ENCODE assay signal across 1 cellular context in the genomic region with DNA sequence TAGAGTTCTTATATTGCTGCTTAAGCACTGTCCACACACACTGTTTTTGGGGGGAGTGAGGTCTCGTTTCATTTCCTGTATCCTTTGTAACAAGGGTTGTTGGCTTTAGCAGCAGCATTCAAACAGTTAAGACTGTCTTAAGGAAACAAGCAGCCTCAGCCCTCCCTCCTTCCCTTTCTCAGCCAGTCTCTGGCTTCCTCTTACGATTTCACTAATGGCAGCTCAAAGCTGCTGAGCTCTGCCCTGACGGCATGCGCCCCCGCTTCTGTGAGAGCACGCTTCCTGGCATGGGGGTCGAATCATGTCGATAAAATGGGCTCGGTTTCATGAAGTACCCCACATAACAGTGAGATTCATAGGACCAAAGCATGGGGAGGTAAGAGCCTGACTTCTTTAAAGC.
TF ChIP-seq lines count a peak whose summit lies in the region.

No MANE protein-coding gene starts in this region.

TF ChIP-seq in GM12878, 131 proteins besides CTCF, POLR2A, EP300 and RAD21 (continued from another document and continues in another):
- TF ChIP-seq, protein P1, sequence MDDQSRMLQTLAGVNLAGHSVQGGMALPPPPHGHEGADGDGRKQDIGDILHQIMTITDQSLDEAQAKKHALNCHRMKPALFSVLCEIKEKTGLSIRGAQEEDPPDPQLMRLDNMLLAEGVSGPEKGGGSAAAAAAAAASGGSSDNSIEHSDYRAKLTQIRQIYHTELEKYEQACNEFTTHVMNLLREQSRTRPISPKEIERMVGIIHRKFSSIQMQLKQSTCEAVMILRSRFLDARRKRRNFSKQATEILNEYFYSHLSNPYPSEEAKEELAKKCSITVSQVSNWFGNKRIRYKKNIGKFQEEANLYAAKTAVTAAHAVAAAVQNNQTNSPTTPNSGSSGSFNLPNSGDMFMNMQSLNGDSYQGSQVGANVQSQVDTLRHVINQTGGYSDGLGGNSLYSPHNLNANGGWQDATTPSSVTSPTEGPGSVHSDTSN (IDR thresholded peaks at IDR 0.05; ENCODE audit: insufficient replicate concordance, low read depth, low read length) = no peak
- TF ChIP-seq SMC3 (IDR thresholded peaks at IDR 0.05; ENCODE audit: borderline replicate concordance, low read length) = no peak
- TF ChIP-seq, protein P2, sequence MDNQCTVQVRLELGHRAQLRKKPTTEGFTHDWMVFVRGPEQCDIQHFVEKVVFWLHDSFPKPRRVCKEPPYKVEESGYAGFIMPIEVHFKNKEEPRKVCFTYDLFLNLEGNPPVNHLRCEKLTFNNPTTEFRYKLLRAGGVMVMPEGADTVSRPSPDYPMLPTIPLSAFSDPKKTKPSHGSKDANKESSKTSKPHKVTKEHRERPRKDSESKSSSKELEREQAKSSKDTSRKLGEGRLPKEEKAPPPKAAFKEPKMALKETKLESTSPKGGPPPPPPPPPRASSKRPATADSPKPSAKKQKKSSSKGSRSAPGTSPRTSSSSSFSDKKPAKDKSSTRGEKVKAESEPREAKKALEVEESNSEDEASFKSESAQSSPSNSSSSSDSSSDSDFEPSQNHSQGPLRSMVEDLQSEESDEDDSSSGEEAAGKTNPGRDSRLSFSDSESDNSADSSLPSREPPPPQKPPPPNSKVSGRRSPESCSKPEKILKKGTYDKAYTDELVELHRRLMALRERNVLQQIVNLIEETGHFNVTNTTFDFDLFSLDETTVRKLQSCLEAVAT (IDR thresholded peaks at IDR 0.05) = peak; percentile 75; the same call in 1 of the 2 replicates
- TF ChIP-seq, protein P3, sequence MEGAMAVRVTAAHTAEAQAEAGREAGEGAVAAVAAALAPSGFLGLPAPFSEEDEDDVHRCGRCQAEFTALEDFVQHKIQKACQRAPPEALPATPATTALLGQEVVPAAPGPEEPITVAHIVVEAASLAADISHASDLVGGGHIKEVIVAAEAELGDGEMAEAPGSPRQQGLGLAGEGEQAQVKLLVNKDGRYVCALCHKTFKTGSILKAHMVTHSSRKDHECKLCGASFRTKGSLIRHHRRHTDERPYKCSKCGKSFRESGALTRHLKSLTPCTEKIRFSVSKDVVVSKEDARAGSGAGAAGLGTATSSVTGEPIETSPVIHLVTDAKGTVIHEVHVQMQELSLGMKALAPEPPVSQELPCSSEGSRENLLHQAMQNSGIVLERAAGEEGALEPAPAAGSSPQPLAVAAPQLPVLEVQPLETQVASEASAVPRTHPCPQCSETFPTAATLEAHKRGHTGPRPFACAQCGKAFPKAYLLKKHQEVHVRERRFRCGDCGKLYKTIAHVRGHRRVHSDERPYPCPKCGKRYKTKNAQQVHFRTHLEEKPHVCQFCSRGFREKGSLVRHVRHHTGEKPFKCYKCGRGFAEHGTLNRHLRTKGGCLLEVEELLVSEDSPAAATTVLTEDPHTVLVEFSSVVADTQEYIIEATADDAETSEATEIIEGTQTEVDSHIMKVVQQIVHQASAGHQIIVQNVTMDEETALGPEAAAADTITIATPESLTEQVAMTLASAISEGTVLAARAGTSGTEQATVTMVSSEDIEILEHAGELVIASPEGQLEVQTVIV (IDR thresholded peaks at IDR 0.05; ENCODE audit: borderline replicate concordance, partially characterized antibody) = no peak
- peak; percentile 68 for TF ChIP-seq IKZF1 (conservative IDR thresholded peaks at IDR 0.05)
- TF ChIP-seq ESRRA (IDR thresholded peaks at IDR 0.05; ENCODE audit: low read length) = no peak
- TF ChIP-seq, protein P4, sequence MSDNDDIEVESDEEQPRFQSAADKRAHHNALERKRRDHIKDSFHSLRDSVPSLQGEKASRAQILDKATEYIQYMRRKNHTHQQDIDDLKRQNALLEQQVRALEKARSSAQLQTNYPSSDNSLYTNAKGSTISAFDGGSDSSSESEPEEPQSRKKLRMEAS (IDR thresholded peaks at IDR 0.05; ENCODE audit: low read depth, low read length) = peak; percentile 65; the same call in 1 of the 2 replicates
- 0 out of 2 replicates have a peak, but pooled peaks have one; percentile 47 for TF ChIP-seq SMAD5 (IDR thresholded peaks at IDR 0.05; ENCODE audit: low read depth)
- no peak; the same call in 1 of the 2 replicates for TF ChIP-seq PML (IDR thresholded peaks at IDR 0.05; ENCODE audit: low read length)
- no peak for TF ChIP-seq SIX5 (IDR thresholded peaks at IDR 0.05; ENCODE audit: low read depth, low read length, severe bottlenecking)
- no peak for TF ChIP-seq MTA3 (IDR thresholded peaks at IDR 0.05; ENCODE audit: borderline replicate concordance, low read length)
- TF ChIP-seq KDM1A (IDR thresholded peaks at IDR 0.05; ENCODE audit: borderline replicate concordance) = no peak
- no peak for TF ChIP-seq ZNF384 (IDR thresholded peaks at IDR 0.05; ENCODE audit: borderline replicate concordance, low read depth, low read length)
- TF ChIP-seq EGR1 (IDR thresholded peaks at IDR 0.05; ENCODE audit: borderline replicate concordance in 1 of 2, low read depth in 2 of 2, low read length in 2 of 2) = peak in 1 of 2 experiments; percentile 78; a peak in 2 of 3 replicates
- TF ChIP-seq, protein P5, sequence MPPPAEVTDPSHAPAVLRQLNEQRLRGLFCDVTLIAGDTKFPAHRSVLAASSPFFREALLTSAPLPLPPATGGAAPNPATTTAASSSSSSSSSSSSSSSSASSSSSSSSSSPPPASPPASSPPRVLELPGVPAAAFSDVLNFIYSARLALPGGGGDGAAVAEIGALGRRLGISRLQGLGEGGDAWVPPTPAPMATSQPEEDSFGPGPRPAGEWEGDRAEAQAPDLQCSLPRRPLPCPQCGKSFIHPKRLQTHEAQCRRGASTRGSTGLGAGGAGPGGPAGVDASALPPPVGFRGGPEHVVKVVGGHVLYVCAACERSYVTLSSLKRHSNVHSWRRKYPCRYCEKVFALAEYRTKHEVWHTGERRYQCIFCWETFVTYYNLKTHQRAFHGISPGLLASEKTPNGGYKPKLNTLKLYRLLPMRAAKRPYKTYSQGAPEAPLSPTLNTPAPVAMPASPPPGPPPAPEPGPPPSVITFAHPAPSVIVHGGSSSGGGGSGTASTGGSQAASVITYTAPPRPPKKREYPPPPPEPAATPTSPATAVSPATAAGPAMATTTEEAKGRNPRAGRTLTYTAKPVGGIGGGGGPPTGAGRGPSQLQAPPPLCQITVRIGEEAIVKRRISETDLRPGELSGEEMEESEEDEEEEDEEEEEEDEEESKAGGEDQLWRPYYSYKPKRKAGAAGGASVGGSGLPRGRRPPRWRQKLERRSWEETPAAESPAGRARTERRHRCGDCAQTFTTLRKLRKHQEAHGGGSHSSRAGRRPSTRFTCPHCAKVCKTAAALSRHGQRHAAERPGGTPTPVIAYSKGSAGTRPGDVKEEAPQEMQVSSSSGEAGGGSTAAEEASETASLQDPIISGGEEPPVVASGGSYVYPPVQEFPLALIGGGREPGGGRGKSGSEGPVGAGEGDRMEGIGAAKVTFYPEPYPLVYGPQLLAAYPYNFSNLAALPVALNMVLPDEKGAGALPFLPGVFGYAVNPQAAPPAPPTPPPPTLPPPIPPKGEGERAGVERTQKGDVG (CRISPR knock-in tag; IDR thresholded peaks at IDR 0.05) = no peak
- no peak for TF ChIP-seq MEF2A (IDR thresholded peaks at IDR 0.05; ENCODE audit: insufficient read depth, low read depth, low read length)
- no peak for TF ChIP-seq NRF1 (conservative IDR thresholded peaks at IDR 0.05; ENCODE audit: low read depth, low read length)
- TF ChIP-seq WRNIP1 (IDR thresholded peaks at IDR 0.05; ENCODE audit: borderline replicate concordance, low read depth, low read length) = no peak
- no peak for TF ChIP-seq PAX8 (IDR thresholded peaks at IDR 0.05)
- TF ChIP-seq MYC (IDR thresholded peaks at IDR 0.05; ENCODE audit: insufficient read depth, insufficient read length, insufficient replicate concordance, low read length, severe bottlenecking) = no peak
- TF ChIP-seq, protein P6, sequence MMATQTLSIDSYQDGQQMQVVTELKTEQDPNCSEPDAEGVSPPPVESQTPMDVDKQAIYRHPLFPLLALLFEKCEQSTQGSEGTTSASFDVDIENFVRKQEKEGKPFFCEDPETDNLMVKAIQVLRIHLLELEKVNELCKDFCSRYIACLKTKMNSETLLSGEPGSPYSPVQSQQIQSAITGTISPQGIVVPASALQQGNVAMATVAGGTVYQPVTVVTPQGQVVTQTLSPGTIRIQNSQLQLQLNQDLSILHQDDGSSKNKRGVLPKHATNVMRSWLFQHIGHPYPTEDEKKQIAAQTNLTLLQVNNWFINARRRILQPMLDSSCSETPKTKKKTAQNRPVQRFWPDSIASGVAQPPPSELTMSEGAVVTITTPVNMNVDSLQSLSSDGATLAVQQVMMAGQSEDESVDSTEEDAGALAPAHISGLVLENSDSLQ (IDR thresholded peaks at IDR 0.05) = no peak; the same call in 1 of the 2 replicates
- no peak for TF ChIP-seq KAT2A (conservative IDR thresholded peaks at IDR 0.05; ENCODE audit: control insufficient read depth, low read depth, low read length)
- TF ChIP-seq NR2F1 (conservative IDR thresholded peaks at IDR 0.05) = no peak
- no peak for TF ChIP-seq SUZ12 (IDR thresholded peaks at IDR 0.05; ENCODE audit: unreplicated experiment)
- TF ChIP-seq, protein P7, sequence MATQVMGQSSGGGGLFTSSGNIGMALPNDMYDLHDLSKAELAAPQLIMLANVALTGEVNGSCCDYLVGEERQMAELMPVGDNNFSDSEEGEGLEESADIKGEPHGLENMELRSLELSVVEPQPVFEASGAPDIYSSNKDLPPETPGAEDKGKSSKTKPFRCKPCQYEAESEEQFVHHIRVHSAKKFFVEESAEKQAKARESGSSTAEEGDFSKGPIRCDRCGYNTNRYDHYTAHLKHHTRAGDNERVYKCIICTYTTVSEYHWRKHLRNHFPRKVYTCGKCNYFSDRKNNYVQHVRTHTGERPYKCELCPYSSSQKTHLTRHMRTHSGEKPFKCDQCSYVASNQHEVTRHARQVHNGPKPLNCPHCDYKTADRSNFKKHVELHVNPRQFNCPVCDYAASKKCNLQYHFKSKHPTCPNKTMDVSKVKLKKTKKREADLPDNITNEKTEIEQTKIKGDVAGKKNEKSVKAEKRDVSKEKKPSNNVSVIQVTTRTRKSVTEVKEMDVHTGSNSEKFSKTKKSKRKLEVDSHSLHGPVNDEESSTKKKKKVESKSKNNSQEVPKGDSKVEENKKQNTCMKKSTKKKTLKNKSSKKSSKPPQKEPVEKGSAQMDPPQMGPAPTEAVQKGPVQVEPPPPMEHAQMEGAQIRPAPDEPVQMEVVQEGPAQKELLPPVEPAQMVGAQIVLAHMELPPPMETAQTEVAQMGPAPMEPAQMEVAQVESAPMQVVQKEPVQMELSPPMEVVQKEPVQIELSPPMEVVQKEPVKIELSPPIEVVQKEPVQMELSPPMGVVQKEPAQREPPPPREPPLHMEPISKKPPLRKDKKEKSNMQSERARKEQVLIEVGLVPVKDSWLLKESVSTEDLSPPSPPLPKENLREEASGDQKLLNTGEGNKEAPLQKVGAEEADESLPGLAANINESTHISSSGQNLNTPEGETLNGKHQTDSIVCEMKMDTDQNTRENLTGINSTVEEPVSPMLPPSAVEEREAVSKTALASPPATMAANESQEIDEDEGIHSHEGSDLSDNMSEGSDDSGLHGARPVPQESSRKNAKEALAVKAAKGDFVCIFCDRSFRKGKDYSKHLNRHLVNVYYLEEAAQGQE (IDR thresholded peaks at IDR 0.05; ENCODE audit: low read depth, low read length) = no peak
- TF ChIP-seq BACH1 (IDR thresholded peaks at IDR 0.05; ENCODE audit: borderline replicate concordance) = no peak
- TF ChIP-seq SMAD1 (IDR thresholded peaks at IDR 0.05; ENCODE audit: low read depth, partially characterized antibody) = no peak
- TF ChIP-seq, protein P8, sequence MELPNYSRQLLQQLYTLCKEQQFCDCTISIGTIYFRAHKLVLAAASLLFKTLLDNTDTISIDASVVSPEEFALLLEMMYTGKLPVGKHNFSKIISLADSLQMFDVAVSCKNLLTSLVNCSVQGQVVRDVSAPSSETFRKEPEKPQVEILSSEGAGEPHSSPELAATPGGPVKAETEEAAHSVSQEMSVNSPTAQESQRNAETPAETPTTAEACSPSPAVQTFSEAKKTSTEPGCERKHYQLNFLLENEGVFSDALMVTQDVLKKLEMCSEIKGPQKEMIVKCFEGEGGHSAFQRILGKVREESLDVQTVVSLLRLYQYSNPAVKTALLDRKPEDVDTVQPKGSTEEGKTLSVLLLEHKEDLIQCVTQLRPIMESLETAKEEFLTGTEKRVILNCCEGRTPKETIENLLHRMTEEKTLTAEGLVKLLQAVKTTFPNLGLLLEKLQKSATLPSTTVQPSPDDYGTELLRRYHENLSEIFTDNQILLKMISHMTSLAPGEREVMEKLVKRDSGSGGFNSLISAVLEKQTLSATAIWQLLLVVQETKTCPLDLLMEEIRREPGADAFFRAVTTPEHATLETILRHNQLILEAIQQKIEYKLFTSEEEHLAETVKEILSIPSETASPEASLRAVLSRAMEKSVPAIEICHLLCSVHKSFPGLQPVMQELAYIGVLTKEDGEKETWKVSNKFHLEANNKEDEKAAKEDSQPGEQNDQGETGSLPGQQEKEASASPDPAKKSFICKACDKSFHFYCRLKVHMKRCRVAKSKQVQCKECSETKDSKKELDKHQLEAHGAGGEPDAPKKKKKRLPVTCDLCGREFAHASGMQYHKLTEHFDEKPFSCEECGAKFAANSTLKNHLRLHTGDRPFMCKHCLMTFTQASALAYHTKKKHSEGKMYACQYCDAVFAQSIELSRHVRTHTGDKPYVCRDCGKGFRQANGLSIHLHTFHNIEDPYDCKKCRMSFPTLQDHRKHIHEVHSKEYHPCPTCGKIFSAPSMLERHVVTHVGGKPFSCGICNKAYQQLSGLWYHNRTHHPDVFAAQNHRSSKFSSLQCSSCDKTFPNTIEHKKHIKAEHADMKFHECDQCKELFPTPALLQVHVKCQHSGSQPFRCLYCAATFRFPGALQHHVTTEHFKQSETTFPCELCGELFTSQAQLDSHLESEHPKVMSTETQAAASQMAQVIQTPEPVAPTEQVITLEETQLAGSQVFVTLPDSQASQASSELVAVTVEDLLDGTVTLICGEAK (IDR thresholded peaks at IDR 0.05; ENCODE audit: borderline replicate concordance) = no peak; the same call in 1 of the 2 replicates
- no peak for TF ChIP-seq ZZZ3 (IDR thresholded peaks at IDR 0.05; ENCODE audit: control insufficient read depth, insufficient read length, low read depth)
- no peak; the same call in 1 of the 2 replicates for TF ChIP-seq SMARCA5 (IDR thresholded peaks at IDR 0.05)
- TF ChIP-seq GABPA (IDR thresholded peaks at IDR 0.05; ENCODE audit: low read depth) = no peak
- TF ChIP-seq, protein P9, sequence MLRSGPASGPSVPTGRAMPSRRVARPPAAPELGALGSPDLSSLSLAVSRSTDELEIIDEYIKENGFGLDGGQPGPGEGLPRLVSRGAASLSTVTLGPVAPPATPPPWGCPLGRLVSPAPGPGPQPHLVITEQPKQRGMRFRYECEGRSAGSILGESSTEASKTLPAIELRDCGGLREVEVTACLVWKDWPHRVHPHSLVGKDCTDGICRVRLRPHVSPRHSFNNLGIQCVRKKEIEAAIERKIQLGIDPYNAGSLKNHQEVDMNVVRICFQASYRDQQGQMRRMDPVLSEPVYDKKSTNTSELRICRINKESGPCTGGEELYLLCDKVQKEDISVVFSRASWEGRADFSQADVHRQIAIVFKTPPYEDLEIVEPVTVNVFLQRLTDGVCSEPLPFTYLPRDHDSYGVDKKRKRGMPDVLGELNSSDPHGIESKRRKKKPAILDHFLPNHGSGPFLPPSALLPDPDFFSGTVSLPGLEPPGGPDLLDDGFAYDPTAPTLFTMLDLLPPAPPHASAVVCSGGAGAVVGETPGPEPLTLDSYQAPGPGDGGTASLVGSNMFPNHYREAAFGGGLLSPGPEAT (IDR thresholded peaks at IDR 0.05; ENCODE audit: low read depth) = 0 out of 2 replicates have a peak, but pooled peaks have one; percentile 35
